Comparison of ENCODE assay signal across 11 cellular contexts in genomic region chr6:128259036-128259734, GRCh38.
DNase-seq lines count a peak whose midpoint lies in the region; ATAC-seq and TF ChIP-seq lines count a peak whose summit lies in the region.
"Had no signal": no experiment of that assay in that cellular context is flagged by ENCODE, and none has a peak within 500 bp of the region (broad histone marks: within the 10 kb centered on the region; RNA-seq: fewer than 3 reads in every experiment).

No MANE protein-coding gene starts in this region.

- H3K9me3 ChIP-seq in MG63: no peaks in the 10 kb centered on the region
- H3K9me3 ChIP-seq: BLaER1 treated with 17β-estradiol and CSF1 and Interleukin-3, amounts not matched to agents 10 nM and 100 nM; pancreas had no signal

- no peaks in the 10 kb centered on the region for H3K27me3 ChIP-seq in MG63
- H3K27me3 ChIP-seq: BLaER1 treated with 17β-estradiol and CSF1 and Interleukin-3, amounts not matched to agents 10 nM and 100 nM; pancreas had no signal

- POLR2A ChIA-PET in activated naive CD8-positive, alpha-beta T cell treated with anti-CD3 and anti-CD28 coated beads, Interleukin-2, amount 10 ng/mL, durations not matched to agents 7 days and 5 days (lab: Charles Lee): interaction anchor here (0.6 kb wide), 1 partner anchor 379 kb away, joined by 3 read pairs; no protein-coding TSS in a partner anchor

- peaks cover 7% of the 10 kb centered on the region for H3K9me3 Mint-ChIP-seq in activated naive CD8-positive, alpha-beta T cell treated with anti-CD3 and anti-CD28 coated beads, Interleukin-2, amount 10 ng/mL, durations not matched to agents 7 days and 5 days

- H3K4me1 Mint-ChIP-seq in activated naive CD8-positive, alpha-beta T cell treated with anti-CD3 and anti-CD28 coated beads, Interleukin-2, amount 10 ng/mL, durations not matched to agents 7 days and 5 days: peaks cover 23% of the 10 kb centered on the region

- no peak for DNase-seq in AG10803 (ENCODE audit: low read depth)
- no peak for DNase-seq in activated naive CD8-positive, alpha-beta T cell treated with anti-CD3 and anti-CD28 coated beads, Interleukin-2, amount 10 ng/mL, durations not matched to agents 7 days and 5 days
- DNase-seq in G401 (ENCODE audit: low spot score): no peak
- no peak for DNase-seq in NCI-H1105 treated with DMSO at 0.1 percent for 48 hours (lab: John Stamatoyannopoulos, UW)
- DNase-seq in NCI-H1436 treated with DMSO at 0.1 percent for 48 hours (lab: John Stamatoyannopoulos, UW): no peak
- no peak for DNase-seq in MG63
- DNase-seq: Kasumi-1, pancreas had no signal

- H3K4me3 ChIP-seq in AG10803 (ENCODE audit: low read length): peak overlapping the region; percentile 37
- no peak overlapping the region for H3K4me3 ChIP-seq in MG63
- H3K4me3 ChIP-seq: BLaER1 treated with 17β-estradiol and CSF1 and Interleukin-3, amounts not matched to agents 10 nM and 100 nM; pancreas had no signal

- H3K27me3 Mint-ChIP-seq in activated naive CD8-positive, alpha-beta T cell treated with anti-CD3 and anti-CD28 coated beads, Interleukin-2, amount 10 ng/mL, durations not matched to agents 7 days and 5 days: no peaks in the 10 kb centered on the region

- peak overlapping the region; percentile 87 for H3K27ac Mint-ChIP-seq in activated naive CD8-positive, alpha-beta T cell treated with anti-CD3 and anti-CD28 coated beads, Interleukin-2, amount 10 ng/mL, durations not matched to agents 7 days and 5 days

- in situ Hi-C loops in G401 (cut with HindIII; ENCODE audit: low sequenced_read_pairs): no loop called here

- H3K4me3 Mint-ChIP-seq in activated naive CD8-positive, alpha-beta T cell treated with anti-CD3 and anti-CD28 coated beads, Interleukin-2, amount 10 ng/mL, durations not matched to agents 7 days and 5 days: peak overlapping the region; percentile 84

- H3K36me3 ChIP-seq in MG63: no peaks in the 10 kb centered on the region
- H3K36me3 ChIP-seq: BLaER1 treated with 17β-estradiol and CSF1 and Interleukin-3, amounts not matched to agents 10 nM and 100 nM; pancreas had no signal

- ATAC-seq in GM19328 (IDR thresholded peaks at IDR 0.05; ENCODE audit: unreplicated experiment) (peak; percentile 73), HG03066 (IDR thresholded peaks at IDR 0.05; ENCODE audit: low read depth, unreplicated experiment) (peak; percentile 95)
- peak; percentile 78 for ATAC-seq in activated naive CD8-positive, alpha-beta T cell treated with anti-CD3 and anti-CD28 coated beads, Interleukin-2, amount 10 ng/mL, durations not matched to agents 7 days and 5 days (ENCODE audit: low read depth)
- ATAC-seq: pancreas had no signal

- H3K36me3 Mint-ChIP-seq in activated naive CD8-positive, alpha-beta T cell treated with anti-CD3 and anti-CD28 coated beads, Interleukin-2, amount 10 ng/mL, durations not matched to agents 7 days and 5 days: peaks cover 13% of the 10 kb centered on the region

- TF ChIP-seq CTCF in AG10803 (conservative IDR thresholded peaks at IDR 0.05; ENCODE audit: low read length): no peak
